ENCODE assay signal across 1 cellular context in genomic region chr7:66877577-66878300, GRCh38.
TF ChIP-seq lines count a peak whose summit lies in the region.

No MANE protein-coding gene starts in this region.

TF ChIP-seq in GM23338, 12 proteins besides CTCF, POLR2A, EP300 and RAD21 (continued from another document):
- TF ChIP-seq ETS1 (IDR thresholded peaks at IDR 0.05) (no peak), REST (IDR thresholded peaks at IDR 0.05; ENCODE audit: unreplicated experiment) (no peak), EZH2 (IDR thresholded peaks at IDR 0.05; ENCODE audit: low read depth, unreplicated experiment) (no peak), CREB1 (CRISPR knock-in tag; IDR thresholded peaks at IDR 0.05; ENCODE audit: low read depth) (no peak), NANOG (IDR thresholded peaks at IDR 0.05; ENCODE audit: borderline replicate concordance) (no peak), ZNF114 (CRISPR knock-in tag; IDR thresholded peaks at IDR 0.05) (no peak)
TF ChIP-seq in GM23338: peak in this region for 0.
